In the genomic region with DNA sequence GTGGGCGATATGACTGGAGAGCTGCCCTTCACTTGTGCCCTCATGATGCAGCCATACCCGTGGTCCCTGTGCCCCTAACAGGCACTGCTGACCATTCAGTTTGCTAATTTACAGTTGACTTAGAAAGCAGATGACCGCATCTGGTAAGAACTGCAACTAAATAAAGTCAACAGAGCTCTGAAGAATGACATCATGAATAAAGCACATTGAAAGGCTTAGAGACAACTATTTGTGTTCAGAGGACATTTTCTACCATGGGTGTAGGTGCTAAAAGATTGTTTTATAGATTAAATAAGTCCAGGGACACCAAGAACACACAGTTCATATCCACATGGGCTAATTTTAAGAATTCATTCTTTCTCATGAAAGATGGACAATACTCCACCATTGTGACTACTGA, we compare ENCODE assay signal across 21 cellular contexts.
"Had no signal": no experiment of that assay in that cellular context is flagged by ENCODE, and none has a peak within 500 bp of the region (broad histone marks: within the 10 kb centered on the region; RNA-seq: fewer than 3 reads in every experiment).

No MANE protein-coding gene starts in this region.

- H3K27ac Mint-ChIP-seq: T-cell had no signal

- ATAC-seq: T-cell had no signal

- H3K27ac ChIP-seq: HL-60 had no signal

- H3K4me1 Mint-ChIP-seq: T-cell had no signal

- H3K36me3 Mint-ChIP-seq: T-cell had no signal

- DNase-seq: Karpas-422, KG1, MM.1S, NCI-H1092 treated with DMSO at 0.1 percent for 48 hours, NCI-H1436, NCI-H187, NCI-H2029, NCI-H2081 treated with DMSO at 0.1 percent for 48 hours, NCI-H2171, NCI-H226, NCI-H446, NCI-H510A, NCI-H524 treated with DMSO at 0.1 percent for 48 hours, NCI-H69, NCI-H774, RPMI8226, SHP77, SK-N-SH, SW 1271, T-cell had no signal

- H3K9me3 ChIP-seq: SK-N-SH had no signal

- H3K4me2 ChIP-seq: SK-N-SH had no signal

- H3K9ac ChIP-seq: SK-N-SH had no signal

- H3K4me3 Mint-ChIP-seq: T-cell had no signal
